Comparison of ENCODE assay signal across 9 cellular contexts in genomic region chr10:96651998-96652431, GRCh38.
DNase-seq lines count a peak whose midpoint lies in the region; ATAC-seq and TF ChIP-seq lines count a peak whose summit lies in the region.
"Had no signal": no experiment of that assay in that cellular context is flagged by ENCODE, and none has a peak within 500 bp of the region (broad histone marks: within the 10 kb centered on the region; RNA-seq: fewer than 3 reads in every experiment).

No MANE protein-coding gene starts in this region.

- ATAC-seq in heart right ventricle (peak in 5 of 8 donors; percentile 35 to 65 (median 58)), HG03432 (IDR thresholded peaks at IDR 0.05; ENCODE audit: unreplicated experiment) (peak; percentile 76)
- peak; percentile 82 for ATAC-seq in activated CD8-positive, alpha-beta T cell treated with anti-CD3 and anti-CD28 coated beads, Interleukin-2, amount 10 ng/mL, durations not matched to agents 7 days and 5 days

- H3K27me3 Mint-ChIP-seq in activated CD8-positive, alpha-beta T cell treated with anti-CD3 and anti-CD28 coated beads, Interleukin-2, amount 10 ng/mL, durations not matched to agents 7 days and 5 days (ENCODE audit: low read depth), result no peaks in the 10 kb centered on the region
- H3K27me3 Mint-ChIP-seq in stimulated activated naive CD8-positive, alpha-beta T cell treated with anti-CD3 and anti-CD28 coated beads, Interleukin-15, Interleukin-2, amounts not matched to agents 100 ng/mL and 50 ng/mL, for 24 hours, result no peaks in the 10 kb centered on the region

- intact Hi-C loops in heart right ventricle (cut with DNase I), result loop anchor here in 1 of 10 donors (10.0 kb wide), 1 partner anchor 63 kb away; no protein-coding TSS in a partner anchor

- POLR2A ChIA-PET in activated CD8-positive, alpha-beta T cell treated with anti-CD3 and anti-CD28 coated beads, Interleukin-2, amount 10 ng/mL, durations not matched to agents 7 days and 5 days (lab: Charles Lee), result interaction anchor here (1.0 to 1.5 kb wide), 3 partner anchors 9 to 22 kb away, joined by 3 to 5 read pairs (median 3); no protein-coding TSS in a partner anchor

- 83 to 86% methylated on average over 8 of the region's 8 CpGs for WGBS in heart right ventricle, 2 donors

- H3K27ac Mint-ChIP-seq in activated CD8-positive, alpha-beta T cell treated with anti-CD3 and anti-CD28 coated beads, Interleukin-2, amount 10 ng/mL, durations not matched to agents 7 days and 5 days, result peak overlapping the region; percentile 83
- H3K27ac Mint-ChIP-seq in stimulated activated naive CD8-positive, alpha-beta T cell treated with anti-CD3 and anti-CD28 coated beads, Interleukin-15, Interleukin-2, amounts not matched to agents 100 ng/mL and 50 ng/mL, for 24 hours, result peak overlapping the region; percentile 83

- H3K4me1 ChIP-seq in heart right ventricle (peaks cover 0 to 46% (median 0%) of the 10 kb centered on the region in 9 donors), right atrium auricular region (no peaks in the 10 kb centered on the region)

- H3K9me3 ChIP-seq in heart right ventricle (no peaks in the 10 kb centered on the region), right atrium auricular region (no peaks in the 10 kb centered on the region)

- H3K4me3 ChIP-seq in heart right ventricle, result no peak overlapping the region
- no peak overlapping the region for H3K4me3 ChIP-seq in right atrium auricular region

- peaks cover 63% of the 10 kb centered on the region for H3K4me1 Mint-ChIP-seq in activated CD8-positive, alpha-beta T cell treated with anti-CD3 and anti-CD28 coated beads, Interleukin-2, amount 10 ng/mL, durations not matched to agents 7 days and 5 days (ENCODE audit: low read depth)
- H3K4me1 Mint-ChIP-seq in stimulated activated naive CD8-positive, alpha-beta T cell treated with anti-CD3 and anti-CD28 coated beads, Interleukin-15, Interleukin-2, amounts not matched to agents 100 ng/mL and 50 ng/mL, for 24 hours (ENCODE audit: low read depth), result peaks cover 65% of the 10 kb centered on the region
- H3K4me1 Mint-ChIP-seq: neural crest cell had no signal

- H3K4me3 Mint-ChIP-seq in activated CD8-positive, alpha-beta T cell treated with anti-CD3 and anti-CD28 coated beads, Interleukin-2, amount 10 ng/mL, durations not matched to agents 7 days and 5 days, result peak overlapping the region; percentile 46
- peak overlapping the region; percentile 44 for H3K4me3 Mint-ChIP-seq in stimulated activated naive CD8-positive, alpha-beta T cell treated with anti-CD3 and anti-CD28 coated beads, Interleukin-15, Interleukin-2, amounts not matched to agents 100 ng/mL and 50 ng/mL, for 24 hours
- H3K4me3 Mint-ChIP-seq: neural crest cell had no signal

- peaks cover 0 to 4% (median 0%) of the 10 kb centered on the region in 7 donors for H3K27me3 ChIP-seq in heart right ventricle
- H3K27me3 ChIP-seq in right atrium auricular region, result no peaks in the 10 kb centered on the region

- CTCF ChIA-PET in activated CD8-positive, alpha-beta T cell treated with anti-CD3 and anti-CD28 coated beads, Interleukin-2, amount 10 ng/mL, durations not matched to agents 7 days and 5 days (lab: Charles Lee), result interaction anchor here (0.7 to 5.2 kb wide), 6 partner anchors 9 to 178 kb away, joined by 3 to 39 read pairs (median 4); no protein-coding TSS in a partner anchor

- H3K27ac ChIP-seq in heart right ventricle (peak overlapping the region in 1 of 10 donors; percentile 64), right atrium auricular region (no peak overlapping the region), caudate nucleus (ENCODE audit: low read depth, low read length) (no peak overlapping the region)

- H3K36me3 Mint-ChIP-seq in activated CD8-positive, alpha-beta T cell treated with anti-CD3 and anti-CD28 coated beads, Interleukin-2, amount 10 ng/mL, durations not matched to agents 7 days and 5 days (ENCODE audit: low read depth), result peaks cover 29% of the 10 kb centered on the region
- peaks cover 37% of the 10 kb centered on the region for H3K36me3 Mint-ChIP-seq in stimulated activated naive CD8-positive, alpha-beta T cell treated with anti-CD3 and anti-CD28 coated beads, Interleukin-15, Interleukin-2, amounts not matched to agents 100 ng/mL and 50 ng/mL, for 24 hours (ENCODE audit: low read depth)

- TF ChIP-seq CTCF in heart right ventricle (IDR thresholded peaks at IDR 0.05), result no peak
- no peak for TF ChIP-seq CTCF in right atrium auricular region (IDR thresholded peaks at IDR 0.05)

- H3K9me3 Mint-ChIP-seq in activated CD8-positive, alpha-beta T cell treated with anti-CD3 and anti-CD28 coated beads, Interleukin-2, amount 10 ng/mL, durations not matched to agents 7 days and 5 days (ENCODE audit: insufficient read depth), result peaks cover 4% of the 10 kb centered on the region
- no peaks in the 10 kb centered on the region for H3K9me3 Mint-ChIP-seq in stimulated activated naive CD8-positive, alpha-beta T cell treated with anti-CD3 and anti-CD28 coated beads, Interleukin-15, Interleukin-2, amounts not matched to agents 100 ng/mL and 50 ng/mL, for 24 hours

- H3K36me3 ChIP-seq in heart right ventricle, result peaks cover 0 to 47% (median 0%) of the 10 kb centered on the region in 9 donors
- H3K36me3 ChIP-seq in right atrium auricular region, result no peaks in the 10 kb centered on the region

- DNase-seq in heart right ventricle (peak in 1 of 2 donors; percentile 23), right atrium auricular region (ENCODE audit: low spot score) (no peak), NCI-H2196 (lab: John Stamatoyannopoulos, UW; ENCODE audit: unreplicated experiment) (no peak), caudate nucleus (lab: John Stamatoyannopoulos, UW) (no peak)
- peak; percentile 78 for DNase-seq in activated CD8-positive, alpha-beta T cell treated with anti-CD3 and anti-CD28 coated beads, Interleukin-2, amount 10 ng/mL, durations not matched to agents 7 days and 5 days
- DNase-seq in stimulated activated CD4-positive, alpha-beta T cell treated with anti-CD3 and anti-CD28 coated beads, Interleukin-2, amount 100 ng/mL, for 48 hours, result no peak
